ENCODE assay signal across 19 cellular contexts in genomic region chr6:7921582-7922199, GRCh38. TPM values are rescaled to one million over a fixed set of nuclear protein-coding genes. Genes with fewer than 3 reads are reported as not detected.
DNase-seq lines count a peak whose midpoint lies in the region; ATAC-seq and TF ChIP-seq lines count a peak whose summit lies in the region.
"Had no signal": no experiment of that assay in that cellular context is flagged by ENCODE, and none has a peak within 500 bp of the region (broad histone marks: within the 10 kb centered on the region; RNA-seq: fewer than 3 reads in every experiment).

No MANE protein-coding gene starts in this region.

- intact Hi-C loops in Right ventricle myocardium inferior (cut with DNase I) (no loop called here), OCI-LY7 (cut with micrococcal nuclease; ENCODE audit: unreplicated experiment) (no loop called here), testis (cut with DNase I; ENCODE audit: low total_unique reads) (no loop called here), natural killer cell (cut with micrococcal nuclease) (no loop called here)

- no peaks in the 10 kb centered on the region for H3K4me1 Mint-ChIP-seq in natural killer cell
- no peaks in the 10 kb centered on the region for H3K4me1 Mint-ChIP-seq in activated T-cell treated with anti-CD3 and anti-CD28 coated beads, Interleukin-2, amount 50 U/mL, for 24 hours (ENCODE audit: low read depth)
- H3K4me1 Mint-ChIP-seq: CD4-positive, alpha-beta memory T cell had no signal

- no peaks in the 10 kb centered on the region for H4K20me1 ChIP-seq in OCI-LY7 (ENCODE audit: insufficient read depth, low read length)

- POLR2A ChIA-PET in OCI-LY7 (lab: Charles Lee) = interaction anchor here (0.5 to 2.6 kb wide), 4 partner anchors 11 to 180 kb away, joined by 3 to 16 read pairs (median 4); partner anchors contain the start of gene EEF1E1

- WGBS in testis, 2 donors = 51 to 66% methylated on average over 5 of the region's 5 CpGs

- H3K9me2 ChIP-seq in OCI-LY7 (ENCODE audit: insufficient read depth, low read length) = no peaks in the 10 kb centered on the region

- H3K9me3 ChIP-seq in right atrium auricular region (peaks cover 0 to 8% of the 10 kb centered on the region in 2 donors), OCI-LY7 (ENCODE audit: low read length) (peaks cover 4% of the 10 kb centered on the region; the same call in 1 of the 2 replicates), testis (no peaks in the 10 kb centered on the region)
- H3K9me3 ChIP-seq: A549 had no signal

- ATAC-seq in Right ventricle myocardium inferior = peak; percentile 71
- ATAC-seq in natural killer cell = no peak
- ATAC-seq: A549, GM12878, Panc1 had no signal

- no peaks in the 10 kb centered on the region for H3K79me2 ChIP-seq in OCI-LY7 (ENCODE audit: insufficient read depth, low read depth, low read length)

- H3K4me2 ChIP-seq in OCI-LY7 (ENCODE audit: low read length) = 0 out of 2 replicates have a peak overlapping the region, but pooled peaks have one; percentile 11
- H3K4me2 ChIP-seq: A549 had no signal

- no peak overlapping the region for H3K4me3 Mint-ChIP-seq in natural killer cell
- H3K4me3 Mint-ChIP-seq in activated T-cell treated with anti-CD3 and anti-CD28 coated beads, Interleukin-2, amount 50 U/mL, for 24 hours = no peak overlapping the region
- H3K4me3 Mint-ChIP-seq: CD4-positive, alpha-beta memory T cell had no signal

- H3K27ac Mint-ChIP-seq in natural killer cell = no peak overlapping the region
- no peak overlapping the region for H3K27ac Mint-ChIP-seq in activated T-cell treated with anti-CD3 and anti-CD28 coated beads, Interleukin-2, amount 50 U/mL, for 24 hours
- H3K27ac Mint-ChIP-seq: CD4-positive, alpha-beta memory T cell had no signal

- CTCF ChIA-PET in OCI-LY7 (lab: Charles Lee; ENCODE audit: unreplicated experiment) = interaction anchor here (1.0 kb wide), 1 partner anchor 18 kb away, joined by 3 read pairs; no protein-coding TSS in a partner anchor

- DNase-seq in Right ventricle myocardium inferior (ENCODE audit: missing footprints) (no peak), right atrium auricular region (ENCODE audit: low spot score) (no peak), OCI-LY7 (ENCODE audit: low spot score) (no peak), fibroblast of pulmonary artery (ENCODE audit: low read depth) (peak; percentile 79), testis (peak; percentile 70), natural killer cell (no peak)
- DNase-seq in activated T-cell treated with anti-CD3 and anti-CD28 coated beads, Interleukin-2, amount 50 U/mL, for 24 hours = no peak
- DNase-seq: Calu3; CD4-positive, alpha-beta memory T cell; NCI-H1048; NCI-H1436; NCI-H1930; NCI-H2171; NCI-H526 had no signal

- H3K27me3 ChIP-seq in right atrium auricular region (no peaks in the 10 kb centered on the region), testis (no peaks in the 10 kb centered on the region)

- BruUV-seq in OCI-LY7 (replicated peaks; lab: Mats Ljungman, UMichigan) = no TSS peak

- no peak overlapping the region for H3K27ac ChIP-seq in right atrium auricular region
- no peak overlapping the region for H3K27ac ChIP-seq in OCI-LY7 (ENCODE audit: low read depth, low read length, poor library complexity, severe bottlenecking)
- no peak overlapping the region for H3K27ac ChIP-seq in testis
- H3K27ac ChIP-seq: A549, GM23248, SK-N-MC had no signal

- H3K27me3 Mint-ChIP-seq in natural killer cell (ENCODE audit: low read depth in 2 of 2) = peaks cover 12 to 13% of the 10 kb centered on the region in 2 donors
- peaks cover 25% of the 10 kb centered on the region for H3K27me3 Mint-ChIP-seq in activated T-cell treated with anti-CD3 and anti-CD28 coated beads, Interleukin-2, amount 50 U/mL, for 24 hours

- TF ChIP-seq POLR2A in testis (IDR thresholded peaks at IDR 0.05) = no peak

- H3K4me1 ChIP-seq in right atrium auricular region (no peaks in the 10 kb centered on the region), OCI-LY7 (ENCODE audit: insufficient read depth, low read length, poor library complexity, severe bottlenecking) (peaks cover 47% of the 10 kb centered on the region), testis (peaks cover 3% of the 10 kb centered on the region)

- peaks cover 0 to 7% of the 10 kb centered on the region in 2 donors for H3K9me3 Mint-ChIP-seq in natural killer cell
- H3K9me3 Mint-ChIP-seq in activated T-cell treated with anti-CD3 and anti-CD28 coated beads, Interleukin-2, amount 50 U/mL, for 24 hours = peaks cover 15% of the 10 kb centered on the region

- H3K4me3 ChIP-seq in right atrium auricular region = no peak overlapping the region
- H3K4me3 ChIP-seq in OCI-LY7 (ENCODE audit: low read depth, low read length, poor library complexity, severe bottlenecking) = no peak overlapping the region
- H3K4me3 ChIP-seq in fibroblast of pulmonary artery (replicated peaks; ENCODE audit: low read depth, low read length) = no peak overlapping the region
- H3K4me3 ChIP-seq in testis = no peak overlapping the region
- H3K4me3 ChIP-seq: A549, GM12878, GM23248, SK-N-MC had no signal

- H3K36me3 ChIP-seq in right atrium auricular region = no peaks in the 10 kb centered on the region
- H3K36me3 ChIP-seq in OCI-LY7 (ENCODE audit: insufficient read depth, low read length) = no peaks in the 10 kb centered on the region
- H3K36me3 ChIP-seq in testis (ENCODE audit: low read depth, missing control alignments) = no peaks in the 10 kb centered on the region

- TF ChIP-seq CTCF in right atrium auricular region (IDR thresholded peaks at IDR 0.05) (no peak), OCI-LY7 (conservative IDR thresholded peaks at IDR 0.05; ENCODE audit: low read length) (no peak), fibroblast of pulmonary artery (IDR thresholded peaks at IDR 0.05; ENCODE audit: low read length, missing control alignments) (no peak), testis (IDR thresholded peaks at IDR 0.05) (no peak), natural killer cell (IDR thresholded peaks at IDR 0.05) (no peak)

- H2AFZ ChIP-seq in OCI-LY7 (ENCODE audit: low read length) = no peak overlapping the region; the same call in 1 of the 2 replicates
- H2AFZ ChIP-seq: GM23248 had no signal

- no peaks in the 10 kb centered on the region for H3K36me3 Mint-ChIP-seq in natural killer cell
- H3K36me3 Mint-ChIP-seq in activated T-cell treated with anti-CD3 and anti-CD28 coated beads, Interleukin-2, amount 50 U/mL, for 24 hours (ENCODE audit: low read depth) = no peaks in the 10 kb centered on the region
- H3K36me3 Mint-ChIP-seq: CD4-positive, alpha-beta memory T cell had no signal

RNA-seq across cellular contexts. Expression of gene TXNDC5, which starts 11.1 kb away (rescaled TPM):
- total RNA-seq in Right ventricle myocardium inferior (42.0 TPM), right atrium auricular region (10 to 100 TPM; 71.3 to 82.0 TPM), OCI-LY7 (2022) (312 and 363 TPM in 2 replicates), testis (10 to 100 TPM; 56.5 to 98.7 TPM), natural killer cell (100 to 1,000 TPM in 1 of 3 donors, 1 to 10 TPM in 2; 7.9 to 105 (median 9.7) TPM)
- 280 and 319 TPM in 2 replicates for total RNA-seq in OCI-LY7 (2014; rRNA removed; shearing (Covaris generic))
- polyA plus RNA-seq in testis (ENCODE audit: insufficient read depth, low read depth, low replicate concordance) = 67.0 TPM

Comparison
In these comparisons a context has a peak if more than half of its experiments do, and no peak if none do; other contexts are left out.
1. DNase-seq: peak in fibroblast of pulmonary artery (single experiment) and testis (single experiment); none in Right ventricle myocardium inferior (single experiment), right atrium auricular region (single experiment), OCI-LY7 (single experiment), natural killer cell (single experiment) and activated T-cell treated with anti-CD3 and anti-CD28 coated beads, Interleukin-2, amount 50 U/mL, for 24 hours (single experiment).